In the genomic region with DNA sequence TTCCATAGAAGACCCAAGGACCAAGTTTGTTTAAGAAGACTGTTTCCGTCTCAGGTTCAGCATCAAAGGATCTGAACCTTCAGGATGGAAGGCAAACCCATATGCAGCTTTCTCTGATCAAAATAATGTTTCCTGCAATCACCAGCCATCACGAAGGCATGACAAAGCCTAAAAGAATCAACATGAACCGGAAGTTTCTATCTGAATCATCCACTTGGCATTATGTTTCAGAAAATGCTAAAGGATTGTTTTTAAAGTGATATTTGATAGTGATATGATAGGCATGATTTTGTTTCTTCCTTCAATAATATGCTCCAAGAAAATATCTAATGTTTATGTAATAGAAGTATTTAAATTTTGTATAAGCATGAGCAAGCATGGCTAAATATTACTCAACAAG, we compare ENCODE assay signal across 20 cellular contexts.
DNase-seq lines count a peak whose midpoint lies in the region; ATAC-seq, FAIRE-seq and TF ChIP-seq lines count a peak whose summit lies in the region.
"Had no signal": no experiment of that assay in that cellular context is flagged by ENCODE, and none has a peak within 500 bp of the region (broad histone marks: within the 10 kb centered on the region; RNA-seq: fewer than 3 reads in every experiment).

No MANE protein-coding gene starts in this region.

- H3K9me3 ChIP-seq in astrocyte (ENCODE audit: insufficient read depth, low read depth, low read length): no peaks in the 10 kb centered on the region
- H3K9me3 ChIP-seq: vagina had no signal

- peak overlapping the region; percentile 22; the same call in 1 of the 2 replicates for H3K4me3 ChIP-seq in ACC112 (ENCODE audit: low read depth, low read length)
- no peak overlapping the region for H3K4me3 ChIP-seq in astrocyte (ENCODE audit: insufficient read depth, low read depth, low read length)
- H3K4me3 ChIP-seq: lung, vagina had no signal

- no peaks in the 10 kb centered on the region for H3K36me3 Mint-ChIP-seq in astrocyte (ENCODE audit: low read depth, unreplicated experiment)
- H3K36me3 Mint-ChIP-seq: activated CD8-positive, alpha-beta memory T cell treated with anti-CD3 and anti-CD28 coated beads, Interleukin-2, amount 10 ng/mL, durations not matched to agents 7 days and 5 days; activated naive CD4-positive, alpha-beta T cell treated with anti-CD3 and anti-CD28 coated beads, Interleukin-2, amount 50 U/mL, for 72 hours; IgD-negative memory B cell had no signal

- no peak for TF ChIP-seq CTCF in astrocyte (IDR thresholded peaks at IDR 0.05; ENCODE audit: insufficient read depth, low read depth, low read length)

- no peak overlapping the region for H3K4me3 Mint-ChIP-seq in astrocyte (ENCODE audit: unreplicated experiment)
- H3K4me3 Mint-ChIP-seq: activated CD8-positive, alpha-beta memory T cell treated with anti-CD3 and anti-CD28 coated beads, Interleukin-2, amount 10 ng/mL, durations not matched to agents 7 days and 5 days; H9; IgD-negative memory B cell had no signal

- no peaks in the 10 kb centered on the region for H3K36me3 ChIP-seq in ACC112 (ENCODE audit: insufficient read depth, low read length)
- no peaks in the 10 kb centered on the region for H3K36me3 ChIP-seq in astrocyte (ENCODE audit: insufficient read depth, low read length)
- H3K36me3 ChIP-seq: vagina had no signal

- peaks cover 25% of the 10 kb centered on the region for H3K4me1 ChIP-seq in ACC112 (ENCODE audit: control insufficient read depth, insufficient read depth, low read length, unreplicated experiment)
- peaks cover 12% of the 10 kb centered on the region for H3K4me1 ChIP-seq in astrocyte (ENCODE audit: insufficient read depth, low read length)

- no peaks in the 10 kb centered on the region for H3K79me2 ChIP-seq in ACC112 (ENCODE audit: control insufficient read depth, insufficient read depth, low read length, unreplicated experiment)
- no peaks in the 10 kb centered on the region for H3K79me2 ChIP-seq in astrocyte (ENCODE audit: insufficient read depth, low read length)

- H2AFZ ChIP-seq in ACC112 (ENCODE audit: low read length, unreplicated experiment) (peak overlapping the region; percentile 15), astrocyte (ENCODE audit: low read depth, low read length) (no peak overlapping the region)

- H4K20me1 ChIP-seq in astrocyte (ENCODE audit: insufficient read depth, low read length): no peaks in the 10 kb centered on the region

- H3K9me3 Mint-ChIP-seq in astrocyte (ENCODE audit: unreplicated experiment): no peaks in the 10 kb centered on the region
- H3K9me3 Mint-ChIP-seq: activated naive CD4-positive, alpha-beta T cell treated with anti-CD3 and anti-CD28 coated beads, Interleukin-2, amount 50 U/mL, for 72 hours; H9 had no signal

- H3K27me3 ChIP-seq in ACC112 (ENCODE audit: insufficient read depth, low read length) (no peaks in the 10 kb centered on the region), astrocyte (ENCODE audit: insufficient read depth, low read length) (no peaks in the 10 kb centered on the region)
- H3K27me3 ChIP-seq: vagina had no signal

- peak; percentile 26 for FAIRE-seq in astrocyte (lab: Jason Lieb, UNC)
- FAIRE-seq: GM12892 had no signal

- no peak overlapping the region for H3K9ac ChIP-seq in astrocyte (ENCODE audit: low read length)

- intact Hi-C loops in left colon (cut with DNase I, micrococcal nuclease): no loop called here

- DNase-seq in HS-5 (ENCODE audit: low read depth) (peak; percentile 81), astrocyte (ENCODE audit: low read depth) (peak; percentile 64), hepatic stellate cell (ENCODE audit: low spot score) (peak; percentile 19), left colon (no peak), SK-N-DZ (ENCODE audit: low spot score) (no peak)
- DNase-seq: activated CD8-positive, alpha-beta memory T cell treated with anti-CD3 and anti-CD28 coated beads, Interleukin-2, amount 10 ng/mL, durations not matched to agents 7 days and 5 days; DMS79; H9; head of caudate nucleus; NCI-H146; NCI-H69; SIG-M5 had no signal

- ATAC-seq in HG02981 (IDR thresholded peaks at IDR 0.05; ENCODE audit: unreplicated experiment): no peak
- no peak for ATAC-seq in GM21367 (IDR thresholded peaks at IDR 0.05; ENCODE audit: unreplicated experiment)
- no peak for ATAC-seq in left colon
- ATAC-seq: activated CD8-positive, alpha-beta memory T cell treated with anti-CD3 and anti-CD28 coated beads, Interleukin-2, amount 10 ng/mL, durations not matched to agents 7 days and 5 days; activated naive CD4-positive, alpha-beta T cell treated with anti-CD3 and anti-CD28 coated beads, Interleukin-2, amount 50 U/mL, for 72 hours had no signal

- H3K4me1 Mint-ChIP-seq in astrocyte (ENCODE audit: low read depth, unreplicated experiment): peaks cover 28% of the 10 kb centered on the region
- H3K4me1 Mint-ChIP-seq: activated CD8-positive, alpha-beta memory T cell treated with anti-CD3 and anti-CD28 coated beads, Interleukin-2, amount 10 ng/mL, durations not matched to agents 7 days and 5 days; IgD-negative memory B cell had no signal

- H3K27ac Mint-ChIP-seq in astrocyte (ENCODE audit: unreplicated experiment): no peak overlapping the region
- H3K27ac Mint-ChIP-seq: activated CD8-positive, alpha-beta memory T cell treated with anti-CD3 and anti-CD28 coated beads, Interleukin-2, amount 10 ng/mL, durations not matched to agents 7 days and 5 days; activated naive CD4-positive, alpha-beta T cell treated with anti-CD3 and anti-CD28 coated beads, Interleukin-2, amount 50 U/mL, for 72 hours; H9; IgD-negative memory B cell had no signal

- H3K27me3 Mint-ChIP-seq in astrocyte (ENCODE audit: low read depth, unreplicated experiment): no peaks in the 10 kb centered on the region
- H3K27me3 Mint-ChIP-seq: activated CD8-positive, alpha-beta memory T cell treated with anti-CD3 and anti-CD28 coated beads, Interleukin-2, amount 10 ng/mL, durations not matched to agents 7 days and 5 days; IgD-negative memory B cell had no signal

- peak overlapping the region; percentile 76 for H3K27ac ChIP-seq in ACC112 (ENCODE audit: low read depth, low read length)
- H3K27ac ChIP-seq in astrocyte (ENCODE audit: low read depth, low read length): peak overlapping the region; percentile 7
- H3K27ac ChIP-seq: vagina had no signal

- peak overlapping the region; percentile 19 for H3K4me2 ChIP-seq in astrocyte (ENCODE audit: low read length)

Comparison
In these comparisons a context has a peak if more than half of its experiments do, and no peak if none do; other contexts are left out.
1. DNase-seq: peak in HS-5 (single experiment), astrocyte (single experiment) and hepatic stellate cell (single experiment); none in left colon (0 of 2) and SK-N-DZ (single experiment).